In genomic region chr11:469684-470667, GRCh38 we compare ENCODE assay signal across 8 cellular contexts. TPM values are rescaled to one million over a fixed set of nuclear protein-coding genes. Genes with fewer than 3 reads are reported as not detected.
A peak's percentile ranks its signal among the peaks of the same experiment; 100 is the strongest.
DNase-seq lines count a peak whose midpoint lies in the region; ATAC-seq and TF ChIP-seq lines count a peak whose summit lies in the region.

No MANE protein-coding gene starts in this region.

- H3K27me3 ChIP-seq in adrenal gland: no peaks in the 10 kb centered on the region
- no peaks in the 10 kb centered on the region for H3K27me3 ChIP-seq in heart left ventricle
- no peaks in the 10 kb centered on the region for H3K27me3 ChIP-seq in prostate gland (replicated peaks; ENCODE audit: insufficient read depth)

- H3K27ac ChIP-seq in adrenal gland (peak overlapping the region; percentile 6 to 95 (median 86)), heart left ventricle (peak overlapping the region; percentile 61 to 90 (median 80)), prostate gland (peak overlapping the region; percentile 70 to 85)

- H3K4me3 ChIP-seq in adrenal gland (peak overlapping the region in 1 of 4 donors; percentile 37), heart left ventricle (peak overlapping the region in 10 of 12 donors; percentile 19 to 47 (median 30)), prostate gland (peak overlapping the region in 1 of 2 donors; percentile 17)

- no peaks in the 10 kb centered on the region for H3K36me3 ChIP-seq in adrenal gland (replicated peaks in 1 of 2)
- peaks cover 0 to 6% (median 3%) of the 10 kb centered on the region in 9 donors for H3K36me3 ChIP-seq in heart left ventricle
- H3K36me3 ChIP-seq in prostate gland: no peaks in the 10 kb centered on the region

- TF ChIP-seq CTCF in adrenal gland (IDR thresholded peaks at IDR 0.05): peak in 5 of 6 experiments; percentile 38 to 55 (median 43)
- TF ChIP-seq CTCF in heart left ventricle (IDR thresholded peaks at IDR 0.05): peak in 6 of 12 donors; percentile 8 to 42 (median 24)
- peak in 2 of 4 experiments; percentile 50 to 63 for TF ChIP-seq CTCF in prostate gland (IDR thresholded peaks at IDR 0.05)

- DNase-seq in Daoy (ENCODE audit: low read depth) (peak; percentile 17), adrenal gland (peak; percentile 62 to 89 (median 85)), heart left ventricle (peak in 3 of 5 donors; percentile 66 to 71 (median 69)), prostate gland (ENCODE audit: low spot score) (peak; percentile 82), SKM-1 (lab: John Stamatoyannopoulos, UW; ENCODE audit: unreplicated experiment) (no peak), NCI-H345 treated with DMSO at 0.1 percent for 48 hours (lab: John Stamatoyannopoulos, UW; ENCODE audit: unreplicated experiment) (no peak)

- H3K4me1 ChIP-seq in adrenal gland (replicated peaks in 1 of 2) (peaks cover 21 to 24% of the 10 kb centered on the region in 2 donors), heart left ventricle (peaks cover 7 to 27% (median 18%) of the 10 kb centered on the region in 12 donors), prostate gland (replicated peaks) (peaks cover 6% of the 10 kb centered on the region)

- TF ChIP-seq POLR2A in adrenal gland (IDR thresholded peaks at IDR 0.05) (peak; percentile 61 to 78), heart left ventricle (IDR thresholded peaks at IDR 0.05) (no peak), prostate gland (IDR thresholded peaks at IDR 0.05) (peak; percentile 28)

- 45 to 65% (median 61%) methylated on average over 16 to 30 of the region's 30 CpGs for WGBS in adrenal gland, 4 donors
- 69 to 74% (median 72%) methylated on average over 27 to 30 of the region's 30 CpGs for WGBS in heart left ventricle, 4 donors
- 50% methylated on average over 30 of the region's 30 CpGs for WGBS in prostate gland

- ATAC-seq in heart left ventricle (peak; percentile 51 to 89 (median 67)), HG03457 (IDR thresholded peaks at IDR 0.05; ENCODE audit: unreplicated experiment) (no peak), HG02870 (IDR thresholded peaks at IDR 0.05; ENCODE audit: unreplicated experiment) (no peak)

- H3K9me3 ChIP-seq in adrenal gland (replicated peaks in 1 of 3) (no peaks in the 10 kb centered on the region), heart left ventricle (no peaks in the 10 kb centered on the region), prostate gland (no peaks in the 10 kb centered on the region)

- intact Hi-C loops in adrenal gland (cut with DNase I) (no loop called here), heart left ventricle (cut with DNase I) (loop anchor here in 1 of 10 donors (5.0 kb wide), 1 partner anchor 32 kb away; no protein-coding TSS in a partner anchor), prostate gland (cut with DNase I) (no loop called here)

RNA-seq across cellular contexts. Expression of gene PTDSS2, which starts 19.9 kb away (rescaled TPM):
- total RNA-seq in Daoy (2014; rRNA removed; shearing (Covaris generic)): 16.2 and 24.4 TPM in 2 replicates
- total RNA-seq in adrenal gland (10 to 100 TPM; 30.4 to 85.9 (median 44.7) TPM), heart left ventricle (10 to 100 TPM; 20.3 to 43.0 (median 25.7) TPM), prostate gland (10 to 100 TPM; 46.3 to 50.3 TPM)
- polyA plus RNA-seq in adrenal gland (100 to 1,000 TPM in 1 of 3 donors, 10 to 100 TPM in 2; 11.0 to 109 (median 53.7) TPM), heart left ventricle (10 to 100 TPM; 33.1 to 36.2 TPM)

RNA-seq across cellular contexts. Expression of gene ANO9, which starts 28.2 kb away (rescaled TPM):
- total RNA-seq in Daoy (2014; rRNA removed; shearing (Covaris generic)): 0.17 TPM in 1 of 2 replicates, not detected in the other
- total RNA-seq in adrenal gland (1 to 10 TPM in 1 of 8 donors, under 1 TPM in 3, not detected in 4; 0.52 to 2.2 (median 0.79) TPM), heart left ventricle (1 to 10 TPM in 2 of 9 donors, under 1 TPM in 1, not detected in 6; 0.21 to 3.1 (median 2.7) TPM), prostate gland (1 to 10 TPM; 8.4 to 9.1 TPM)
- polyA plus RNA-seq in adrenal gland (1 to 10 TPM in 2 of 3 donors, under 1 TPM in 1; 0.07 to 2.9 (median 1.2) TPM), heart left ventricle (under 1 TPM; 0.07 to 0.19 TPM)

RNA-seq across cellular contexts. Expression of gene RNH1, which starts 37.1 kb away (rescaled TPM):
- 165 and 188 TPM in 2 replicates for total RNA-seq in Daoy (2014; rRNA removed; shearing (Covaris generic))
- total RNA-seq in adrenal gland (100 to 1,000 TPM; 190 to 342 (median 264) TPM), heart left ventricle (100 to 1,000 TPM; 132 to 247 (median 158) TPM), prostate gland (100 to 1,000 TPM; 221 to 272 TPM)
- polyA plus RNA-seq in adrenal gland (100 to 1,000 TPM in 2 of 3 donors, 10 to 100 TPM in 1; 36.3 to 125 (median 110) TPM), heart left ventricle (100 to 1,000 TPM in 1 of 2 donors, 10 to 100 TPM in 1; 58.2 to 207 TPM)

RNA-seq across cellular contexts. Expression of gene SIGIRR, which starts 55.2 kb away (rescaled TPM):
- 10.5 and 25.8 TPM in 2 replicates for total RNA-seq in Daoy (2014; rRNA removed; shearing (Covaris generic))
- 10 to 100 TPM in 7 of 8 donors, 1 to 10 TPM in 1; 7.9 to 70.0 (median 21.6) TPM for total RNA-seq in adrenal gland
- polyA plus RNA-seq in adrenal gland: 100 to 1,000 TPM in 1 of 3 donors, 10 to 100 TPM in 1, 1 to 10 TPM in 1; 2.7 to 111 (median 80.4) TPM
- total RNA-seq in heart left ventricle: 10 to 100 TPM; 22.6 to 65.6 (median 30.4) TPM
- 100 to 1,000 TPM in 1 of 2 donors, 10 to 100 TPM in 1; 41.2 to 105 TPM for polyA plus RNA-seq in heart left ventricle
- total RNA-seq in prostate gland: 10 to 100 TPM; 40.4 to 75.6 TPM

Comparison
In these comparisons a context has a peak if more than half of its experiments do, and no peak if none do; other contexts are left out.
1. DNase-seq: peak in Daoy (single experiment), adrenal gland (7 of 7), heart left ventricle (3 of 5) and prostate gland (single experiment); none in SKM-1 (single experiment) and NCI-H345 treated with DMSO at 0.1 percent for 48 hours (single experiment).
2. POLR2A ChIP-seq: peak in adrenal gland (2 of 2) and prostate gland (single experiment); none in heart left ventricle (0 of 2).
3. ATAC-seq: peak in heart left ventricle (4 of 4); none in HG03457 (single experiment) and HG02870 (single experiment).
4. Peak in every context shown above with its lines, with median percentiles within 50 percentile points of each other: H3K27ac ChIP-seq.